In the genomic region with DNA sequence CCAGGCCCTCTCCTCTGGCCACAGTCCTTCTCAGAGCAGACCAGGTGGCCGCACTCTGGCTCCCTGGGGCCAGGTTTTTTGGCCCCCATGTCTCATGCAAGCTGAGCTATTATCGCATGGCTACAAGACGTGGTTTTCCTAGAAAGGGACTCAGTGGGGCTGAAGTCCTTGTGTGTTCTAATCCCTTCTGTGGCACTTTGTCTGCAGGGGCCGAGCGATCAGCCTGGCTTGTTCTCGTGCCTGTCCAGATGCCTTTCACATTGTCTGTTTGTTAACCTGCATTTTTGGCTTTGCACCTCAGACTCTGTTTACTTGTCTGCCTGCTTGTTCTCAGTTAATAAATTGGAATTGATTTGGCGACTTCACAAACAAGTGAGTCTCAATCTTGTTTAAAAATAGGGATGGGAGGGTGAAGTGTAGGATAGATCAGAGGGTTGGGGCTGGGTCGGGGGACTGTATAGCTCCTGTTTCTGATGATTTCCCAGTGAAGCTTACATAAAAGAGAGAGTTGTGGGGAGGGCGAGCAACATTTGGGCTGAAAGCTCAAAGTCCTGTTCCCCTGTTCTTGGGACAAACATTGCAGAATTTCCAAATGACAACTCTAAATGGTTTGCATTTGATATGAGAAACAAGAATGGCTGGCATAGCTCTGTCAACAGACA, we compare ENCODE assay signal across 17 cellular contexts.
A peak's percentile ranks its signal among the peaks of the same experiment; 100 is the strongest.
DNase-seq lines count a peak whose midpoint lies in the region; ATAC-seq and TF ChIP-seq lines count a peak whose summit lies in the region.
"Had no signal": no experiment of that assay in that cellular context is flagged by ENCODE, and none has a peak within 500 bp of the region (broad histone marks: within the 10 kb centered on the region; RNA-seq: fewer than 3 reads in every experiment).

No MANE protein-coding gene starts in this region.

- H3K27me3 Mint-ChIP-seq in activated CD4-positive, alpha-beta T cell treated with anti-CD3 and anti-CD28 coated beads, Interleukin-2, amount 10 ng/mL, durations not matched to agents 24 days and 14 days, result no peaks in the 10 kb centered on the region
- H3K27me3 Mint-ChIP-seq in CD4-positive, alpha-beta T cell, result no peaks in the 10 kb centered on the region
- no peaks in the 10 kb centered on the region for H3K27me3 Mint-ChIP-seq in activated CD8-positive, alpha-beta T cell treated with anti-CD3 and anti-CD28 coated beads, Interleukin-2, amount 10 ng/mL, durations not matched to agents 7 days and 5 days (ENCODE audit: low read depth)
- H3K27me3 Mint-ChIP-seq in naive thymus-derived CD4-positive, alpha-beta T cell, result no peaks in the 10 kb centered on the region
- H3K27me3 Mint-ChIP-seq in CD14-positive monocyte (ENCODE audit: low read depth in 3 of 3), result peaks cover 0 to 2% (median 0%) of the 10 kb centered on the region in 3 donors

- CTCF ChIA-PET in CD4-positive, alpha-beta T cell (lab: Charles Lee), result interaction anchor here (1.2 kb wide), 1 partner anchor 153 kb away, joined by 3 read pairs; no protein-coding TSS in a partner anchor
- CTCF ChIA-PET in activated CD8-positive, alpha-beta T cell treated with anti-CD3 and anti-CD28 coated beads, Interleukin-2, amount 10 ng/mL, durations not matched to agents 7 days and 5 days (lab: Charles Lee), result interaction anchor here (1.0 to 1.6 kb wide), 4 partner anchors 12 to 125 kb away, joined by 3 to 5 read pairs (median 4); no protein-coding TSS in a partner anchor
- CTCF ChIA-PET in naive thymus-derived CD4-positive, alpha-beta T cell (lab: Charles Lee), result interaction anchor here (0.6 to 1.9 kb wide), 3 partner anchors 11 to 111 kb away, joined by 3 to 6 read pairs (median 4); no protein-coding TSS in a partner anchor

- peaks cover 15% of the 10 kb centered on the region for H3K36me3 Mint-ChIP-seq in activated CD4-positive, alpha-beta T cell treated with anti-CD3 and anti-CD28 coated beads, Interleukin-2, amount 10 ng/mL, durations not matched to agents 24 days and 14 days (ENCODE audit: low read depth)
- no peaks in the 10 kb centered on the region for H3K36me3 Mint-ChIP-seq in CD4-positive, alpha-beta T cell (ENCODE audit: low read depth)
- peaks cover 11% of the 10 kb centered on the region for H3K36me3 Mint-ChIP-seq in activated CD8-positive, alpha-beta T cell treated with anti-CD3 and anti-CD28 coated beads, Interleukin-2, amount 10 ng/mL, durations not matched to agents 7 days and 5 days (ENCODE audit: low read depth)
- peaks cover 4 to 21% (median 6%) of the 10 kb centered on the region in 5 donors for H3K36me3 Mint-ChIP-seq in naive thymus-derived CD4-positive, alpha-beta T cell
- no peaks in the 10 kb centered on the region for H3K36me3 Mint-ChIP-seq in CD14-positive monocyte

- H3K9me3 Mint-ChIP-seq in activated CD4-positive, alpha-beta T cell treated with anti-CD3 and anti-CD28 coated beads, Interleukin-2, amount 10 ng/mL, durations not matched to agents 24 days and 14 days, result peaks cover 18% of the 10 kb centered on the region
- H3K9me3 Mint-ChIP-seq in CD4-positive, alpha-beta T cell, result no peaks in the 10 kb centered on the region
- H3K9me3 Mint-ChIP-seq in activated CD8-positive, alpha-beta T cell treated with anti-CD3 and anti-CD28 coated beads, Interleukin-2, amount 10 ng/mL, durations not matched to agents 7 days and 5 days (ENCODE audit: insufficient read depth), result peaks cover 13% of the 10 kb centered on the region
- peaks cover 3 to 17% (median 10%) of the 10 kb centered on the region in 11 donors for H3K9me3 Mint-ChIP-seq in naive thymus-derived CD4-positive, alpha-beta T cell
- peaks cover 2 to 13% (median 8%) of the 10 kb centered on the region in 7 donors for H3K9me3 Mint-ChIP-seq in CD14-positive monocyte

- no peaks in the 10 kb centered on the region for H3K9me3 ChIP-seq in CD4-positive, alpha-beta T cell (ENCODE audit: control insufficient read depth, low read length)
- H3K9me3 ChIP-seq in naive thymus-derived CD4-positive, alpha-beta T cell (ENCODE audit: control insufficient read depth in 2 of 3, low read length in 3 of 3), result peaks cover 0 to 5% (median 0%) of the 10 kb centered on the region in 3 experiments

- intact Hi-C loops in activated CD4-positive, alpha-beta T cell treated with anti-CD3 and anti-CD28 coated beads, Interleukin-2, amount 10 ng/mL, durations not matched to agents 24 days and 14 days (cut with micrococcal nuclease), result no loop called here
- intact Hi-C loops in CD4-positive, alpha-beta T cell (cut with DNase I, micrococcal nuclease), result no loop called here
- intact Hi-C loops in naive thymus-derived CD4-positive, alpha-beta T cell (cut with micrococcal nuclease), result loop anchor here in 1 of 2 donors (1.0 to 2.0 kb wide), 2 partner anchors 53 to 91 kb away; no protein-coding TSS in a partner anchor
- intact Hi-C loops in CD14-positive monocyte (cut with micrococcal nuclease), result no loop called here

- POLR2A ChIA-PET in CD4-positive, alpha-beta T cell (lab: Charles Lee), result interaction anchor here (0.8 to 1.4 kb wide), 2 partner anchors 91 to 125 kb away, joined by 3 to 9 read pairs; no protein-coding TSS in a partner anchor
- POLR2A ChIA-PET in activated CD8-positive, alpha-beta T cell treated with anti-CD3 and anti-CD28 coated beads, Interleukin-2, amount 10 ng/mL, durations not matched to agents 7 days and 5 days (lab: Charles Lee), result no interaction called here
- POLR2A ChIA-PET in naive thymus-derived CD4-positive, alpha-beta T cell (lab: Charles Lee), result interaction anchor here (1.3 kb wide), 1 partner anchor 11 kb away, joined by 3 read pairs; no protein-coding TSS in a partner anchor

- ATAC-seq in CD4-positive, alpha-beta T cell (ENCODE audit: poor library complexity), result no peak
- ATAC-seq in activated CD8-positive, alpha-beta T cell treated with anti-CD3 and anti-CD28 coated beads, Interleukin-2, amount 10 ng/mL, durations not matched to agents 7 days and 5 days, result no peak
- ATAC-seq in naive thymus-derived CD4-positive, alpha-beta T cell, result no peak
- ATAC-seq: K562 had no signal

- peaks cover 29% of the 10 kb centered on the region for H3K4me1 Mint-ChIP-seq in activated CD4-positive, alpha-beta T cell treated with anti-CD3 and anti-CD28 coated beads, Interleukin-2, amount 10 ng/mL, durations not matched to agents 24 days and 14 days
- H3K4me1 Mint-ChIP-seq in CD4-positive, alpha-beta T cell (ENCODE audit: low read depth), result peaks cover 21% of the 10 kb centered on the region
- H3K4me1 Mint-ChIP-seq in activated CD8-positive, alpha-beta T cell treated with anti-CD3 and anti-CD28 coated beads, Interleukin-2, amount 10 ng/mL, durations not matched to agents 7 days and 5 days (ENCODE audit: low read depth), result peaks cover 23% of the 10 kb centered on the region
- peaks cover 10 to 26% (median 19%) of the 10 kb centered on the region in 7 donors for H3K4me1 Mint-ChIP-seq in naive thymus-derived CD4-positive, alpha-beta T cell
- H3K4me1 Mint-ChIP-seq in CD14-positive monocyte, result no peaks in the 10 kb centered on the region

- peak overlapping the region; percentile 69 for H3K27ac Mint-ChIP-seq in activated CD4-positive, alpha-beta T cell treated with anti-CD3 and anti-CD28 coated beads, Interleukin-2, amount 10 ng/mL, durations not matched to agents 24 days and 14 days
- H3K27ac Mint-ChIP-seq in CD4-positive, alpha-beta T cell, result peak overlapping the region; percentile 8
- peak overlapping the region; percentile 37 for H3K27ac Mint-ChIP-seq in activated CD8-positive, alpha-beta T cell treated with anti-CD3 and anti-CD28 coated beads, Interleukin-2, amount 10 ng/mL, durations not matched to agents 7 days and 5 days
- H3K27ac Mint-ChIP-seq in naive thymus-derived CD4-positive, alpha-beta T cell, result peak overlapping the region; percentile 2 to 68 (median 30)
- peak overlapping the region in 1 of 7 donors; percentile 6 for H3K27ac Mint-ChIP-seq in CD14-positive monocyte
- H3K27ac Mint-ChIP-seq: HFFc6 had no signal

- H3K4me3 ChIP-seq in naive thymus-derived CD4-positive, alpha-beta T cell (ENCODE audit: low read length), result no peak overlapping the region
- H3K4me3 ChIP-seq: K562 had no signal

- peaks cover 0 to 8% of the 10 kb centered on the region in 2 donors for H3K4me1 ChIP-seq in naive thymus-derived CD4-positive, alpha-beta T cell (ENCODE audit: control insufficient read depth in 2 of 2, insufficient read depth in 2 of 2, low read length in 2 of 2)

- H3K27me3 ChIP-seq in CD4-positive, alpha-beta T cell (ENCODE audit: control insufficient read depth, insufficient read depth, low read length), result no peaks in the 10 kb centered on the region
- H3K27me3 ChIP-seq in naive thymus-derived CD4-positive, alpha-beta T cell (ENCODE audit: control insufficient read depth in 2 of 2, insufficient read depth in 2 of 2, low read length in 2 of 2), result no peaks in the 10 kb centered on the region

- no peaks in the 10 kb centered on the region for H3K36me3 ChIP-seq in naive thymus-derived CD4-positive, alpha-beta T cell (ENCODE audit: control insufficient read depth in 2 of 3, insufficient read depth in 3 of 3, low read length in 3 of 3)

- no peak overlapping the region for H3K4me3 Mint-ChIP-seq in activated CD4-positive, alpha-beta T cell treated with anti-CD3 and anti-CD28 coated beads, Interleukin-2, amount 10 ng/mL, durations not matched to agents 24 days and 14 days
- H3K4me3 Mint-ChIP-seq in CD4-positive, alpha-beta T cell, result no peak overlapping the region
- no peak overlapping the region for H3K4me3 Mint-ChIP-seq in activated CD8-positive, alpha-beta T cell treated with anti-CD3 and anti-CD28 coated beads, Interleukin-2, amount 10 ng/mL, durations not matched to agents 7 days and 5 days
- H3K4me3 Mint-ChIP-seq in naive thymus-derived CD4-positive, alpha-beta T cell, result peak overlapping the region in 2 of 10 donors; percentile 1 to 8
- H3K4me3 Mint-ChIP-seq in CD14-positive monocyte, result no peak overlapping the region
- H3K4me3 Mint-ChIP-seq: HFFc6 had no signal

- H3K27ac ChIP-seq in CD4-positive, alpha-beta T cell (ENCODE audit: low read depth, low read length), result no peak overlapping the region
- no peak overlapping the region for H3K27ac ChIP-seq in naive thymus-derived CD4-positive, alpha-beta T cell (ENCODE audit: low read depth, low read length)
- H3K27ac ChIP-seq: C4-2B, HL-60 had no signal

- TF ChIP-seq CTCF in CD4-positive, alpha-beta T cell (IDR thresholded peaks at IDR 0.05), result no peak
- no peak for TF ChIP-seq CTCF in CD14-positive monocyte (IDR thresholded peaks at IDR 0.05)

- no peak for DNase-seq in activated CD4-positive, alpha-beta T cell treated with anti-CD3 and anti-CD28 coated beads, Interleukin-2, amount 10 ng/mL, durations not matched to agents 24 days and 14 days
- DNase-seq in activated CD4-positive, alpha-beta T cell treated with anti-CD3 and anti-CD28 coated beads, Interleukin-2, amount 50 U/mL, for 48 hours, result no peak
- no peak for DNase-seq in CD4-positive, alpha-beta T cell
- DNase-seq in activated CD8-positive, alpha-beta T cell treated with anti-CD3 and anti-CD28 coated beads, Interleukin-2, amount 10 ng/mL, durations not matched to agents 7 days and 5 days, result no peak
- no peak for DNase-seq in naive thymus-derived CD4-positive, alpha-beta T cell
- DNase-seq in iPS-NIHi7 (ENCODE audit: extremely low spot score) (no peak), DMS53 (lab: John Stamatoyannopoulos, UW) (no peak), CD14-positive monocyte (ENCODE audit: low spot score) (no peak)
- DNase-seq: DMS79 treated with DMSO at 0.1 percent for 48 hours, HFFc6, NCI-H1105, NCI-H187 treated with DMSO at 0.1 percent for 48 hours, NCI-H2171, NCI-H774 had no signal
